Comparison of ENCODE assay signal across 1 cellular context in genomic region chr3:194740859-194741486, GRCh38.
A peak's percentile ranks its signal among the peaks of the same experiment; 100 is the strongest.
TF ChIP-seq lines count a peak whose summit lies in the region.

No MANE protein-coding gene starts in this region.

TF ChIP-seq in HEK293, 187 proteins besides CTCF, POLR2A, EP300 and RAD21 (continued from another document):
- TF ChIP-seq ZNF596 (tag by site-specific recombination; IDR thresholded peaks at IDR 0.05) (no peak), ZNF174 (tag by site-specific recombination; IDR thresholded peaks at IDR 0.05) (no peak), ZNF707 (tag by site-specific recombination; IDR thresholded peaks at IDR 0.05) (no peak), ZNF747 (tag by site-specific recombination; IDR thresholded peaks at IDR 0.05) (no peak), ZNF610 (tag by site-specific recombination; IDR thresholded peaks at IDR 0.05; ENCODE audit: borderline replicate concordance) (no peak), TCF7L2 (IDR thresholded peaks at IDR 0.05; ENCODE audit: borderline replicate concordance, low read depth, low read length) (no peak), ZNF501 (tag by site-specific recombination; IDR thresholded peaks at IDR 0.05) (no peak), ZSCAN4 (tag by site-specific recombination; IDR thresholded peaks at IDR 0.05) (peak; percentile 59), ZNF416 (tag by site-specific recombination; IDR thresholded peaks at IDR 0.05) (no peak), ZSCAN30 (tag by site-specific recombination; IDR thresholded peaks at IDR 0.05) (no peak), GLIS1 (tag by site-specific recombination; IDR thresholded peaks at IDR 0.05) (peak; percentile 37; the same call in 1 of the 2 replicates), ZNF175 (tag by site-specific recombination; IDR thresholded peaks at IDR 0.05) (no peak), ZNF239 (tag by site-specific recombination; IDR thresholded peaks at IDR 0.05) (no peak), YY1 (tag by site-specific recombination; IDR thresholded peaks at IDR 0.05) (no peak), KLF9 (tag by site-specific recombination; IDR thresholded peaks at IDR 0.05; ENCODE audit: low read depth) (no peak), ZNF157 (tag by site-specific recombination; IDR thresholded peaks at IDR 0.05) (no peak), ZBTB6 (tag by site-specific recombination; IDR thresholded peaks at IDR 0.05) (no peak)
TF ChIP-seq in HEK293: peak in this region for 7.
